ENCODE assay signal across 1 cellular context in genomic region chr1:32749726-32750224, GRCh38.
TF ChIP-seq lines count a peak whose summit lies in the region.

No MANE protein-coding gene starts in this region.

TF ChIP-seq in GM12878, 131 proteins besides CTCF, POLR2A, EP300 and RAD21:
- TF ChIP-seq CHD2 (IDR thresholded peaks at IDR 0.05; ENCODE audit: borderline replicate concordance, low read depth, low read length) (no peak), MAX (IDR thresholded peaks at IDR 0.05; ENCODE audit: low read depth, low read length) (no peak), NBN (IDR thresholded peaks at IDR 0.05) (no peak), MYC (IDR thresholded peaks at IDR 0.05; ENCODE audit: insufficient read depth, insufficient read length, insufficient replicate concordance, low read length, severe bottlenecking) (no peak), MTA2 (IDR thresholded peaks at IDR 0.05; ENCODE audit: low read depth) (no peak), HSF1 (IDR thresholded peaks at IDR 0.05; ENCODE audit: low read depth, low read length) (no peak), SMARCA5 (IDR thresholded peaks at IDR 0.05) (no peak), CREB1 (IDR thresholded peaks at IDR 0.05; ENCODE audit: low read depth) (no peak), E2F4 (IDR thresholded peaks at IDR 0.05; ENCODE audit: low read depth, low read length) (no peak), CHD1 (IDR thresholded peaks at IDR 0.05; ENCODE audit: low read depth, low read length) (no peak), CHD4 (IDR thresholded peaks at IDR 0.05) (no peak), IKZF1 (conservative IDR thresholded peaks at IDR 0.05) (no peak), SREBF1 (IDR thresholded peaks at IDR 0.05; ENCODE audit: low read length) (no peak), NFXL1 (IDR thresholded peaks at IDR 0.05; ENCODE audit: borderline replicate concordance) (no peak), STAT3 (IDR thresholded peaks at IDR 0.05; ENCODE audit: low read depth, low read length) (no peak), ZBTB40 (IDR thresholded peaks at IDR 0.05; ENCODE audit: borderline replicate concordance) (no peak), ZNF592 (IDR thresholded peaks at IDR 0.05) (no peak), EED (IDR thresholded peaks at IDR 0.05; ENCODE audit: low read depth) (no peak), TARDBP (IDR thresholded peaks at IDR 0.05; ENCODE audit: borderline replicate concordance) (no peak)
TF ChIP-seq in GM12878: peak in this region for 0.
